In the genomic region with DNA sequence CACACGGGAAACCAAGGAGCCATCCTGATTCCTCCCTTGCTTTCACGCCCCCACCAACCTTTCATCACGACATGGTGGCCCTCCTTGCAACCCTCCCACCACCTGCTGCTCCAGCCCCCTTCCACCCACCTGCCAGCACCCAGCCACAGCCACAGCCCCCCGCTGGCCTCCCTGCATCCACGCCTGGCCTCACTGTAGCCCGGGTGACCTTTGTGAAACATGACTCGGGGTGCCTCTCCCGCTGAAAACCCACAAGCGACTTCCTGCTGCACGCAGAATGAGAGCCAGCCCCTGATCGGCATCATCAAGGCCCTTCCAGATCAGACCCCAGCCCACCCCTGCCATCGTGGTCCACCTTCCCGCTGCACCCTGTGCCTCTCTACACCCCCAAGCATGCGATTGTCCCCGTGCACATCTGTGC, we compare ENCODE assay signal across 12 cellular contexts.
DNase-seq lines count a peak whose midpoint lies in the region; ATAC-seq and TF ChIP-seq lines count a peak whose summit lies in the region.
"Had no signal": no experiment of that assay in that cellular context is flagged by ENCODE, and none has a peak within 500 bp of the region (broad histone marks: within the 10 kb centered on the region; RNA-seq: fewer than 3 reads in every experiment).

No MANE protein-coding gene starts in this region.

- TF ChIP-seq CTCF in choroid plexus epithelial cell (conservative IDR thresholded peaks at IDR 0.05; ENCODE audit: low read depth, low read length), result no peak

- ATAC-seq in GM21447 (IDR thresholded peaks at IDR 0.05; ENCODE audit: unreplicated experiment) (peak; percentile 51), HG02571 (IDR thresholded peaks at IDR 0.05; ENCODE audit: unreplicated experiment) (no peak), GM21423 (IDR thresholded peaks at IDR 0.05; ENCODE audit: unreplicated experiment) (no peak)

- no peak overlapping the region for H3K4me3 ChIP-seq in choroid plexus epithelial cell (ENCODE audit: low read depth, low read length)
- H3K4me3 ChIP-seq: right atrium auricular region, SK-N-MC had no signal

- DNase-seq in activated CD8-positive, alpha-beta memory T cell treated with anti-CD3 and anti-CD28 coated beads for 24 hours, result peak; percentile 83
- DNase-seq in choroid plexus epithelial cell (ENCODE audit: low read depth) (peak; percentile 19), DMS79 treated with DMSO at 0.1 percent for 48 hours (lab: John Stamatoyannopoulos, UW) (no peak), NCI-H774 (lab: John Stamatoyannopoulos, UW) (no peak)
- peak; percentile 46 for DNase-seq in stimulated activated CD8-positive, alpha-beta memory T cell treated with anti-CD3 and anti-CD28 coated beads, Interleukin-12 subunit alpha, Interleukin-12 subunit beta, amount 100 ng/mL, for 4 hours (ENCODE audit: low read depth)
- DNase-seq: dermis blood vessel endothelial cell, NCI-H524 treated with DMSO at 0.1 percent for 48 hours had no signal

Comparison
In these comparisons a context has a peak if more than half of its experiments do, and no peak if none do; other contexts are left out.
1. DNase-seq: peak in activated CD8-positive, alpha-beta memory T cell treated with anti-CD3 and anti-CD28 coated beads for 24 hours (single experiment), choroid plexus epithelial cell (single experiment) and stimulated activated CD8-positive, alpha-beta memory T cell treated with anti-CD3 and anti-CD28 coated beads, Interleukin-12 subunit alpha, Interleukin-12 subunit beta, amount 100 ng/mL, for 4 hours (single experiment); none in DMS79 treated with DMSO at 0.1 percent for 48 hours (single experiment) and NCI-H774 (single experiment).